In the genomic region with DNA sequence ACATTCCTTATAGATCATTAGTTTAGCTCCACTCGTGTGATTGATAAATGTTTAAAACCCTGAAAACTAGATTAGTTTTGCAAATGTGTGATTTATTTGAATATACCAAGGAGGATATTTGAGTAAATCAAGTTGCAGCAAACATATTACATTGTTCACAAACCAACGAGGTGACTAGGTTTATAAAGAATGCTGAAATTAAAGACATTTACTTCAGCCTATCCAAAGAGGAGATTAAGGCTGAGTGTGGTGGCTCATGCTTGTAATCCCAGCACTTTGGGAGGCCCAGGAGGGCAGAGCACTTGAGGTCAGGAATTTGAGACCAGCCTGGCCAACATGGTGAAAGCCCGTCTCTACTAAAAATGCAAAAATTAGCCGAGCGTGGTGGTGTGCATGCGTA, we compare ENCODE assay signal across 25 cellular contexts. TPM values are rescaled to one million over a fixed set of nuclear protein-coding genes. Genes with fewer than 3 reads are reported as not detected.
"Had no signal": no experiment of that assay in that cellular context is flagged by ENCODE, and none has a peak within 500 bp of the region (broad histone marks: within the 10 kb centered on the region; RNA-seq: fewer than 3 reads in every experiment).

No MANE protein-coding gene starts in this region.

- H3K36me3 ChIP-seq: neutrophil, ovary, tibial nerve had no signal

- DNase-seq: activated CD4-positive, alpha-beta memory T cell treated with anti-CD3 and anti-CD28 coated beads, Interleukin-2, amount 10 ng/mL, durations not matched to agents 7 days and 5 days; activated CD4-positive, alpha-beta T cell treated with anti-CD3 and anti-CD28 coated beads, Interleukin-2, amount 10 ng/mL, durations not matched to agents 7 days and 5 days; activated CD4-positive, CD25-positive, alpha-beta regulatory T cell treated with anti-CD3 and anti-CD28 coated beads, Interleukin-2, amount 50 U/mL, for 72 hours; activated CD8-positive, alpha-beta memory T cell treated with anti-CD3 and anti-CD28 coated beads, Interleukin-2, amount 50 U/mL, for 48 hours; activated gamma-delta T cell; activated naive CD4-positive, alpha-beta T cell treated with anti-CD3 and anti-CD28 coated beads, Interleukin-2, amount 10 ng/mL, durations not matched to agents 7 days and 5 days; activated naive CD8-positive, alpha-beta T cell treated with anti-CD3 and anti-CD28 coated beads, Interleukin-2, amount 10 ng/mL, durations not matched to agents 7 days and 5 days; activated T-cell treated with anti-CD3 and anti-CD28 coated beads, Interleukin-2, amount 50 U/mL, for 24 hours; endodermal cell; glutamatergic neuron; left cardiac atrium; left ventricle myocardium superior; mammary epithelial cell; naive B cell; nephron progenitor cell; ovary; psoas muscle; right cardiac atrium; stimulated activated CD4-positive, alpha-beta T cell treated with anti-CD3 and anti-CD28 coated beads, Interleukin-2, amount 100 ng/mL, for 48 hours; stimulated activated naive CD4-positive, alpha-beta T cell treated with Interleukin-2 at 50 U/mL for 16 hours; T-helper 2 cell had no signal

- H3K27me3 ChIP-seq: hepatocyte, neutrophil, ovary, tibial nerve had no signal

- H3K9me3 ChIP-seq: neutrophil, ovary, psoas muscle, tibial nerve had no signal

- H3K4me3 ChIP-seq: hepatocyte, ovary, psoas muscle, tibial nerve had no signal

RNA-seq across cellular contexts. Expression of gene VTCN1, which starts 34.1 kb away (rescaled TPM):
- total RNA-seq: activated CD4-positive, alpha-beta memory T cell treated with anti-CD3 and anti-CD28 coated beads, Interleukin-2, amount 10 ng/mL, durations not matched to agents 7 days and 5 days; activated CD4-positive, alpha-beta T cell treated with anti-CD3 and anti-CD28 coated beads, Interleukin-2, amount 10 ng/mL, durations not matched to agents 7 days and 5 days; activated naive CD8-positive, alpha-beta T cell treated with anti-CD3 and anti-CD28 coated beads, Interleukin-2, amount 10 ng/mL, durations not matched to agents 7 days and 5 days; endodermal cell; left cardiac atrium; left ventricle myocardium superior; skeletal muscle tissue; tibial nerve had no signal
